ENCODE assay signal across 9 cellular contexts in the genomic region with DNA sequence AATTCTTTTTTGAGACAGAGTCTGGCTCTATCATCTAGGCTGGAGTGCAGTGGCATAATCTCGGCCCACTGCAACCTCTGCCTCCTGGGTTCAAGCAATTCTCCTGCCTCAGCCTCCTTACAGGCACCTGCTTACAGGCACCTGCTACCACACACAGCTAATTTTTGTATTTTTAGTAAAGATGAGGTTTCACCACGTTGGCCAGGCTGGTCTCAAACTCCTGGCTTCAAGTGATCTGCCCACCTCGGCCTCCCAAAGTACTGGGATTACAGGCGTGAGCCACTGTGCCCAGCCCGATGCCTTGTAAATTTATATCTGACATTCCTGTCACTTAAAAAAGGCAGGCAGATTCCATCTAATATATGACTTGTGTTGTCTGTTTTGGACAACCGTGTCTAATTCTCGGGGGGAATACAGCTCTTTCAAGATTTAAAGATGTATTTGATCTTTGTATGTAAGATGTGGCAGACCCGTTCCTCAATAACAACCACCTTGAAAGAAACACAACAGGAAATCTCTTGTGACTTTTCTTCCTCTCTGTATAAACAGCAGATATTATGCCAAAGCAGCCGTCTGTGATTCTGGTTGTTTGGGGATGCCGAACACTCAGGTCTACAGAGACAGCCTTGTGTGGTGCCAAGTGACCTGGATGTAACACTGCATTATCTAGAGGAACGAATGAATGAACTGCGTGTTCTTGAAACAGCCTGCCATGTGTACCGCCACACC. TPM values are rescaled to one million over a fixed set of nuclear protein-coding genes. Genes with fewer than 3 reads are reported as not detected.
DNase-seq lines count a peak whose midpoint lies in the region; ATAC-seq, FAIRE-seq and TF ChIP-seq lines count a peak whose summit lies in the region.
"Not testable (repeated sequence)": the region's sequence is repeated elsewhere in the genome, so short reads cannot be mapped to it uniquely, and the experiment has no call there.
"Had no signal": no experiment of that assay in that cellular context is flagged by ENCODE, and none has a peak within 500 bp of the region (broad histone marks: within the 10 kb centered on the region; RNA-seq: fewer than 3 reads in every experiment).

No MANE protein-coding gene starts in this region.

- peaks cover 12% of the 10 kb centered on the region for H3K4me1 Mint-ChIP-seq in activated T-helper 1 cell treated with anti-CD3 and anti-CD28 coated beads, Interleukin-12 subunit alpha, Interleukin-12 subunit beta, Interleukin-2, Interleukin-4 antibody, amounts not matched to agents 30 ng/mL and 10 ng/mL and 1 ng/mL, durations not matched to agents 14 hours and 24 hours and 36 hours (ENCODE audit: low read depth)
- H3K4me1 Mint-ChIP-seq in activated naive CD8-positive, alpha-beta T cell treated with anti-CD3 and anti-CD28 coated beads, Interleukin-2, amount 10 ng/mL, durations not matched to agents 7 days and 5 days, result peaks cover 22% of the 10 kb centered on the region
- H3K4me1 Mint-ChIP-seq in naive thymus-derived CD8-positive, alpha-beta T cell, result peaks cover 21 to 53% (median 44%) of the 10 kb centered on the region in 4 donors

- TF ChIP-seq POLR2A in GM12891 (IDR thresholded peaks at IDR 0.05; ENCODE audit: low read depth, low read length), result not testable (repeated sequence)

- ATAC-seq in activated naive CD8-positive, alpha-beta T cell treated with anti-CD3 and anti-CD28 coated beads, Interleukin-2, amount 10 ng/mL, durations not matched to agents 7 days and 5 days (ENCODE audit: low read depth), result peak; percentile 51
- peak; percentile 78 to 90 for ATAC-seq in naive thymus-derived CD8-positive, alpha-beta T cell

- not testable (repeated sequence) for H3K36me3 Mint-ChIP-seq in activated T-helper 1 cell treated with anti-CD3 and anti-CD28 coated beads, Interleukin-12 subunit alpha, Interleukin-12 subunit beta, Interleukin-2, Interleukin-4 antibody, amounts not matched to agents 30 ng/mL and 10 ng/mL and 1 ng/mL, durations not matched to agents 14 hours and 24 hours and 36 hours (ENCODE audit: low read depth); activated naive CD8-positive, alpha-beta T cell treated with anti-CD3 and anti-CD28 coated beads, Interleukin-2, amount 10 ng/mL, durations not matched to agents 7 days and 5 days
- peaks cover 5 to 21% (median 7%) of the 10 kb centered on the region in 3 donors for H3K36me3 Mint-ChIP-seq in naive thymus-derived CD8-positive, alpha-beta T cell

- peak overlapping the region; percentile 26 for H3K27ac Mint-ChIP-seq in activated T-helper 1 cell treated with anti-CD3 and anti-CD28 coated beads, Interleukin-12 subunit alpha, Interleukin-12 subunit beta, Interleukin-2, Interleukin-4 antibody, amounts not matched to agents 30 ng/mL and 10 ng/mL and 1 ng/mL, durations not matched to agents 14 hours and 24 hours and 36 hours
- peak overlapping the region; percentile 78 for H3K27ac Mint-ChIP-seq in activated naive CD8-positive, alpha-beta T cell treated with anti-CD3 and anti-CD28 coated beads, Interleukin-2, amount 10 ng/mL, durations not matched to agents 7 days and 5 days
- H3K27ac Mint-ChIP-seq in naive thymus-derived CD8-positive, alpha-beta T cell, result peak overlapping the region; percentile 87 to 99 (median 98)

- not testable (repeated sequence) for H3K27me3 Mint-ChIP-seq in activated T-helper 1 cell treated with anti-CD3 and anti-CD28 coated beads, Interleukin-12 subunit alpha, Interleukin-12 subunit beta, Interleukin-2, Interleukin-4 antibody, amounts not matched to agents 30 ng/mL and 10 ng/mL and 1 ng/mL, durations not matched to agents 14 hours and 24 hours and 36 hours (ENCODE audit: insufficient read depth); activated naive CD8-positive, alpha-beta T cell treated with anti-CD3 and anti-CD28 coated beads, Interleukin-2, amount 10 ng/mL, durations not matched to agents 7 days and 5 days; naive thymus-derived CD8-positive, alpha-beta T cell

- POLR2A ChIA-PET in activated naive CD8-positive, alpha-beta T cell treated with anti-CD3 and anti-CD28 coated beads, Interleukin-2, amount 10 ng/mL, durations not matched to agents 7 days and 5 days (lab: Charles Lee), result interaction anchor here (0.6 kb wide), 1 partner anchor 35 kb away, joined by 3 read pairs; no protein-coding TSS in a partner anchor
- POLR2A ChIA-PET in naive thymus-derived CD8-positive, alpha-beta T cell (lab: Charles Lee), result interaction anchor here (0.6 to 10.2 kb wide), 5 partner anchors 11 to 55 kb away, joined by 3 to 137 read pairs (median 7); a partner anchor contains a TSS

- not testable (repeated sequence) for DNase-seq in GM12891 (ENCODE audit: insufficient read length, low spot score); activated T-helper 1 cell treated with anti-CD3 and anti-CD28 coated beads, Interleukin-12 subunit alpha, Interleukin-12 subunit beta, Interleukin-2, Interleukin-4 antibody, amounts not matched to agents 30 ng/mL and 10 ng/mL and 1 ng/mL, durations not matched to agents 14 hours and 24 hours and 36 hours (ENCODE audit: low spot score); activated naive CD8-positive, alpha-beta T cell treated with anti-CD3 and anti-CD28 coated beads, Interleukin-2, amount 10 ng/mL, durations not matched to agents 7 days and 5 days
- peak; percentile 16 for DNase-seq in T follicular helper cell (ENCODE audit: low read depth)
- peak; percentile 34 for DNase-seq in activated CD4-positive, alpha-beta T cell treated with anti-CD3 and anti-CD28 coated beads, Interleukin-2, amount 50 U/mL, for 1 hour
- DNase-seq in effector CD4-positive, alpha-beta T cell, result peak; percentile 28
- peak in 8 of 10 donors; percentile 29 to 83 (median 59) for DNase-seq in naive thymus-derived CD8-positive, alpha-beta T cell

- H3K9me3 Mint-ChIP-seq in activated T-helper 1 cell treated with anti-CD3 and anti-CD28 coated beads, Interleukin-12 subunit alpha, Interleukin-12 subunit beta, Interleukin-2, Interleukin-4 antibody, amounts not matched to agents 30 ng/mL and 10 ng/mL and 1 ng/mL, durations not matched to agents 14 hours and 24 hours and 36 hours; activated naive CD8-positive, alpha-beta T cell treated with anti-CD3 and anti-CD28 coated beads, Interleukin-2, amount 10 ng/mL, durations not matched to agents 7 days and 5 days; naive thymus-derived CD8-positive, alpha-beta T cell: not testable (repeated sequence)

- H3K4me3 Mint-ChIP-seq in activated T-helper 1 cell treated with anti-CD3 and anti-CD28 coated beads, Interleukin-12 subunit alpha, Interleukin-12 subunit beta, Interleukin-2, Interleukin-4 antibody, amounts not matched to agents 30 ng/mL and 10 ng/mL and 1 ng/mL, durations not matched to agents 14 hours and 24 hours and 36 hours, result peak overlapping the region; percentile 37
- peak overlapping the region; percentile 64 for H3K4me3 Mint-ChIP-seq in activated naive CD8-positive, alpha-beta T cell treated with anti-CD3 and anti-CD28 coated beads, Interleukin-2, amount 10 ng/mL, durations not matched to agents 7 days and 5 days
- peak overlapping the region; percentile 58 to 79 (median 66) for H3K4me3 Mint-ChIP-seq in naive thymus-derived CD8-positive, alpha-beta T cell

- peak; percentile 62 for FAIRE-seq in GM12891 (lab: Jason Lieb, UNC)

- intact Hi-C loops in activated T-helper 1 cell treated with anti-CD3 and anti-CD28 coated beads, Interleukin-12 subunit alpha, Interleukin-12 subunit beta, Interleukin-2, Interleukin-4 antibody, amounts not matched to agents 30 ng/mL and 10 ng/mL and 1 ng/mL, durations not matched to agents 14 hours and 24 hours and 36 hours (cut with micrococcal nuclease), result not testable (repeated sequence)

RNA-seq across cellular contexts. Expression of a gene that starts 46.4 kb away (rescaled TPM):
- polyA plus RNA-seq in GM12891 (2012; ENCODE audit: low read depth, missing spikeins), result not detected
- not detected in 2 replicates for total RNA-seq in activated T-helper 1 cell treated with anti-CD3 and anti-CD28 coated beads, Interleukin-12 subunit alpha, Interleukin-12 subunit beta, Interleukin-2, Interleukin-4 antibody, amounts not matched to agents 30 ng/mL and 10 ng/mL and 1 ng/mL, durations not matched to agents 14 hours and 24 hours and 36 hours
- 1 to 10 TPM; 1.9 to 2.6 TPM for total RNA-seq in activated naive CD8-positive, alpha-beta T cell treated with anti-CD3 and anti-CD28 coated beads, Interleukin-2, amount 10 ng/mL, durations not matched to agents 7 days and 5 days
- 10 to 100 TPM; 12.1 to 13.7 TPM for total RNA-seq in naive thymus-derived CD8-positive, alpha-beta T cell
- polyA plus RNA-seq in naive thymus-derived CD8-positive, alpha-beta T cell, result 1 to 10 TPM in 2 of 3 donors, under 1 TPM in 1; 0.54 to 1.8 (median 1.7) TPM
- total RNA-seq: H4, MCF 10A had no signal

RNA-seq across cellular contexts. Expression of a gene that starts 52.8 kb away (rescaled TPM):
- 19.2 TPM for polyA plus RNA-seq in GM12891 (2012; ENCODE audit: low read depth, missing spikeins)
- 39.2 and 40.2 TPM in 2 replicates for total RNA-seq in activated T-helper 1 cell treated with anti-CD3 and anti-CD28 coated beads, Interleukin-12 subunit alpha, Interleukin-12 subunit beta, Interleukin-2, Interleukin-4 antibody, amounts not matched to agents 30 ng/mL and 10 ng/mL and 1 ng/mL, durations not matched to agents 14 hours and 24 hours and 36 hours
- 10 to 100 TPM; 50.0 to 55.0 TPM for total RNA-seq in activated naive CD8-positive, alpha-beta T cell treated with anti-CD3 and anti-CD28 coated beads, Interleukin-2, amount 10 ng/mL, durations not matched to agents 7 days and 5 days
- 100 to 1,000 TPM; 114 to 115 TPM for total RNA-seq in naive thymus-derived CD8-positive, alpha-beta T cell
- 10 to 100 TPM; 28.4 to 47.6 (median 35.9) TPM for polyA plus RNA-seq in naive thymus-derived CD8-positive, alpha-beta T cell

Comparison
In these comparisons a context has a peak if more than half of its experiments do, and no peak if none do; other contexts are left out.
1. H3K27ac Mint-ChIP-seq: peak in every context shown above with its lines; median percentile 98 in naive thymus-derived CD8-positive, alpha-beta T cell; 78 in activated naive CD8-positive, alpha-beta T cell treated with anti-CD3 and anti-CD28 coated beads, Interleukin-2, amount 10 ng/mL, durations not matched to agents 7 days and 5 days; 26 in activated T-helper 1 cell treated with anti-CD3 and anti-CD28 coated beads, Interleukin-12 subunit alpha, Interleukin-12 subunit beta, Interleukin-2, Interleukin-4 antibody, amounts not matched to agents 30 ng/mL and 10 ng/mL and 1 ng/mL, durations not matched to agents 14 hours and 24 hours and 36 hours.